ENCODE assay signal across 17 cellular contexts in genomic region chr7:129356176-129356575, GRCh38.
"Had no signal": no experiment of that assay in that cellular context is flagged by ENCODE, and none has a peak within 500 bp of the region (broad histone marks: within the 10 kb centered on the region; RNA-seq: fewer than 3 reads in every experiment).

No MANE protein-coding gene starts in this region.

- H3K4me3 ChIP-seq: body of pancreas, hepatocyte, mucosa of descending colon, neural progenitor cell, prostate gland, right atrium auricular region, tibial nerve had no signal

- H3K27ac ChIP-seq: body of pancreas, foreskin keratinocyte, hepatocyte, neural progenitor cell, prostate gland, right atrium auricular region, tibial nerve had no signal

- H3K36me3 ChIP-seq: neural progenitor cell, prostate gland, right atrium auricular region, tibial nerve had no signal

- H3K4me1 ChIP-seq: foreskin keratinocyte, neural progenitor cell, prostate gland, right atrium auricular region had no signal

- H3K27me3 ChIP-seq: body of pancreas, foreskin keratinocyte, hepatocyte, neural progenitor cell, right atrium auricular region, tibial nerve had no signal

- ATAC-seq: activated CD4-positive, CD25-positive, alpha-beta regulatory T cell treated with anti-CD3 and anti-CD28 coated beads, Interleukin-2, amount 50 U/mL, for 24 hours; activated CD8-positive, alpha-beta T cell treated with anti-CD3 and anti-CD28 coated beads, Interleukin-2, amount 10 ng/mL, durations not matched to agents 7 days and 5 days; activated T-cell treated with anti-CD3 and anti-CD28 coated beads, Interleukin-2, amount 50 U/mL, for 4 hours; body of pancreas; foreskin keratinocyte; mucosa of descending colon; naive thymus-derived CD4-positive, alpha-beta T cell; stimulated activated naive CD8-positive, alpha-beta T cell treated with anti-CD3 and anti-CD28 coated beads, Interleukin-15, Interleukin-2, amounts not matched to agents 100 U/mL and 50 U/mL, for 24 hours had no signal

- DNase-seq: activated CD4-positive, alpha-beta T cell treated with anti-CD3 and anti-CD28 coated beads, Interleukin-2, amount 10 ng/mL, durations not matched to agents 7 days and 5 days; activated CD8-positive, alpha-beta T cell treated with anti-CD3 and anti-CD28 coated beads, Interleukin-2, amount 10 ng/mL, durations not matched to agents 7 days and 5 days; activated naive CD4-positive, alpha-beta T cell treated with anti-CD3 and anti-CD28 coated beads for 36 hours; activated T-cell treated with anti-CD3 and anti-CD28 coated beads, Interleukin-2, amount 50 U/mL, for 4 hours; body of pancreas; foreskin keratinocyte; mucosa of descending colon; naive thymus-derived CD4-positive, alpha-beta T cell; stimulated activated CD4-positive, alpha-beta T cell treated with anti-CD3 and anti-CD28 coated beads, Interleukin-2, amount 100 ng/mL, for 24 hours; stimulated activated naive CD8-positive, alpha-beta T cell treated with anti-CD3 and anti-CD28 coated beads, Interleukin-15, Interleukin-2, amounts not matched to agents 100 U/mL and 50 U/mL, for 24 hours; substantia nigra had no signal

- H3K9me3 ChIP-seq: body of pancreas, mucosa of descending colon, prostate gland, right atrium auricular region, tibial nerve had no signal
